ENCODE assay signal across 8 cellular contexts in genomic region chr5:150789943-150790611, GRCh38. TPM values are rescaled to one million over a fixed set of nuclear protein-coding genes. Genes with fewer than 3 reads are reported as not detected.
DNase-seq lines count a peak whose midpoint lies in the region; ATAC-seq and TF ChIP-seq lines count a peak whose summit lies in the region.

No MANE protein-coding gene starts in this region.

- no peak overlapping the region for H3K4me3 ChIP-seq in Peyer's patch
- H3K4me3 ChIP-seq in spleen, result no peak overlapping the region

- H3K9me3 ChIP-seq in Peyer's patch (no peaks in the 10 kb centered on the region), spleen (no peaks in the 10 kb centered on the region)

- WGBS in spleen, 5 donors, result 15 to 37% (median 23%) methylated on average over 7 of the region's 7 CpGs

- H3K27ac ChIP-seq in Peyer's patch (peak overlapping the region in 3 of 4 donors; percentile 20 to 68 (median 51)), spleen (peak overlapping the region in 7 of 8 donors; percentile 14 to 66 (median 43))

- H3K36me3 ChIP-seq in Peyer's patch (no peaks in the 10 kb centered on the region), spleen (peaks cover 0 to 2% (median under 1%) of the 10 kb centered on the region in 6 donors)

- H3K27me3 ChIP-seq in Peyer's patch (no peaks in the 10 kb centered on the region), spleen (replicated peaks in 1 of 7) (no peaks in the 10 kb centered on the region)

- intact Hi-C loops in Right ventricle myocardium superior (cut with DNase I), result no loop called here
- intact Hi-C loops in spleen (cut with DNase I; ENCODE audit: low total_unique reads), result no loop called here

- TF ChIP-seq POLR2A in Peyer's patch (IDR thresholded peaks at IDR 0.05) (no peak), spleen (IDR thresholded peaks at IDR 0.05) (no peak)

- H3K4me1 ChIP-seq in Peyer's patch (peaks cover 0 to 45% (median 2%) of the 10 kb centered on the region in 4 donors), spleen (peaks cover 0 to 64% (median 33%) of the 10 kb centered on the region in 6 donors)

- DNase-seq in Peyer's patch (peak in 1 of 3 donors; percentile 66), Right ventricle myocardium superior (peak; percentile 44), spleen (no peak), NCI-H2107 (lab: John Stamatoyannopoulos, UW) (no peak), NCI-H1436 treated with DMSO at 0.1 percent for 48 hours (lab: John Stamatoyannopoulos, UW) (no peak)
- DNase-seq in activated T-helper 9 cell treated with anti-CD3 and anti-CD28 coated beads, Interleukin-2, amount 50 U/mL, for 16 hours (ENCODE audit: low read depth), result peak; percentile 51

- TF ChIP-seq CTCF in Peyer's patch (IDR thresholded peaks at IDR 0.05) (no peak), spleen (IDR thresholded peaks at IDR 0.05 in 8 of 11, conservative IDR thresholded peaks at IDR 0.05 in 3 of 11) (no peak)

- ATAC-seq in GM18858 (IDR thresholded peaks at IDR 0.05; ENCODE audit: unreplicated experiment) (peak; percentile 88), HG02943 (IDR thresholded peaks at IDR 0.05; ENCODE audit: low read depth, unreplicated experiment) (peak; percentile 77), Right ventricle myocardium superior (ENCODE audit: poor library complexity) (peak; percentile 57)

RNA-seq across cellular contexts. Expression of gene SMIM3, which starts 11.5 kb away (rescaled TPM):
- total RNA-seq in Peyer's patch (10 to 100 TPM; 12.7 to 82.5 (median 23.6) TPM), Right ventricle myocardium superior (15.6 TPM), spleen (10 to 100 TPM; 11.6 to 59.7 (median 36.3) TPM)
- 10 to 100 TPM in 2 of 3 donors, 1 to 10 TPM in 1; 8.8 to 12.9 (median 12.2) TPM for polyA plus RNA-seq in spleen

RNA-seq across cellular contexts. Expression of gene DCTN4, which starts 31.3 kb away (rescaled TPM):
- total RNA-seq in Peyer's patch, result 10 to 100 TPM; 41.7 to 75.9 (median 54.1) TPM
- 45.2 TPM for total RNA-seq in Right ventricle myocardium superior
- 10 to 100 TPM; 46.5 to 68.7 (median 61.2) TPM for total RNA-seq in spleen
- polyA plus RNA-seq in spleen, result 10 to 100 TPM; 11.4 to 15.6 (median 11.8) TPM

RNA-seq across cellular contexts. Expression of gene IRGM, which starts 56.2 kb away (rescaled TPM):
- 10 to 100 TPM in 1 of 4 donors, 1 to 10 TPM in 2, not detected in 1; 1.1 to 11.6 (median 1.9) TPM for total RNA-seq in Peyer's patch
- not detected for total RNA-seq in Right ventricle myocardium superior
- 1 to 10 TPM in 4 of 7 donors, under 1 TPM in 2, not detected in 1; 0.17 to 2.4 (median 1.3) TPM for total RNA-seq in spleen
- polyA plus RNA-seq in spleen, result under 1 TPM; 0.06 to 0.20 (median 0.11) TPM

Comparison
In these comparisons a context has a peak if more than half of its experiments do, and no peak if none do; other contexts are left out.
1. DNase-seq: peak in activated T-helper 9 cell treated with anti-CD3 and anti-CD28 coated beads, Interleukin-2, amount 50 U/mL, for 16 hours (single experiment) and Right ventricle myocardium superior (single experiment); none in spleen (single experiment), NCI-H2107 (single experiment) and NCI-H1436 treated with DMSO at 0.1 percent for 48 hours (single experiment).
2. Peak in every context shown above with its lines, with median percentiles within 50 percentile points of each other: ATAC-seq.